8 cellular contexts compared by ENCODE assay signal in genomic region chr12:77685112-77685511, GRCh38.
DNase-seq lines count a peak whose midpoint lies in the region; ATAC-seq and TF ChIP-seq lines count a peak whose summit lies in the region.

No MANE protein-coding gene starts in this region.

- H3K4me3 Mint-ChIP-seq in T-helper 2 cell treated with Interferon-gamma antibody and Interleukin-4, amounts not matched to agents 5 μg/mL and 100 μg/mL, for 36 hours, result no peak overlapping the region

- H3K27ac Mint-ChIP-seq in T-helper 2 cell treated with Interferon-gamma antibody and Interleukin-4, amounts not matched to agents 5 μg/mL and 100 μg/mL, for 36 hours, result no peak overlapping the region

- H3K4me1 Mint-ChIP-seq in T-helper 2 cell treated with Interferon-gamma antibody and Interleukin-4, amounts not matched to agents 5 μg/mL and 100 μg/mL, for 36 hours (ENCODE audit: low read depth), result no peaks in the 10 kb centered on the region

- H3K36me3 Mint-ChIP-seq in T-helper 2 cell treated with Interferon-gamma antibody and Interleukin-4, amounts not matched to agents 5 μg/mL and 100 μg/mL, for 36 hours (ENCODE audit: low read depth), result no peaks in the 10 kb centered on the region

- no peaks in the 10 kb centered on the region for H3K27me3 Mint-ChIP-seq in T-helper 2 cell treated with Interferon-gamma antibody and Interleukin-4, amounts not matched to agents 5 μg/mL and 100 μg/mL, for 36 hours (ENCODE audit: low read depth)

- H3K27ac ChIP-seq in C4-2B (no peak overlapping the region), right cardiac atrium (ENCODE audit: low read length) (no peak overlapping the region)

- H3K4me3 ChIP-seq in right cardiac atrium (ENCODE audit: low read length), result peak overlapping the region; percentile 20
- H3K4me3 ChIP-seq in skeletal muscle cell (ENCODE audit: low read depth, low read length), result no peak overlapping the region

- 4% methylated on average over 6 of the region's 6 CpGs for WGBS in right cardiac atrium

- H3K4me1 ChIP-seq in right cardiac atrium (ENCODE audit: control insufficient read depth, insufficient read depth, low read length), result no peaks in the 10 kb centered on the region

- peak; percentile 74 for TF ChIP-seq CTCF in C4-2B (conservative IDR thresholded peaks at IDR 0.05)

- H3K27me3 ChIP-seq in right cardiac atrium (ENCODE audit: control insufficient read depth, insufficient read depth), result no peaks in the 10 kb centered on the region

- H3K9me3 Mint-ChIP-seq in T-helper 2 cell treated with Interferon-gamma antibody and Interleukin-4, amounts not matched to agents 5 μg/mL and 100 μg/mL, for 36 hours, result no peaks in the 10 kb centered on the region

- H3K9me3 ChIP-seq in right cardiac atrium (ENCODE audit: control insufficient read depth, low read length), result no peaks in the 10 kb centered on the region

- intact Hi-C loops in right cardiac atrium (cut with DNase I), result loop anchor here in 3 of 4 donors (5.0 to 10.0 kb wide), 3 partner anchors 530 to 630 kb away; no protein-coding TSS in a partner anchor

- DNase-seq in NCI-H2227 (lab: John Stamatoyannopoulos, UW; ENCODE audit: unreplicated experiment) (peak; percentile 87), amniotic epithelial cell (ENCODE audit: low read depth) (peak; percentile 72), right cardiac atrium (peak; percentile 48 to 75 (median 64)), skeletal muscle cell (ENCODE audit: low read depth) (peak; percentile 54)
- no peak for DNase-seq in T-helper 2 cell treated with Interferon-gamma antibody and Interleukin-4, amounts not matched to agents 5 μg/mL and 100 μg/mL, for 36 hours (ENCODE audit: low spot score)

- peak; percentile 68 for ATAC-seq in GM19025 (IDR thresholded peaks at IDR 0.05; ENCODE audit: low read depth, unreplicated experiment)
- ATAC-seq in HG03432 (IDR thresholded peaks at IDR 0.05; ENCODE audit: unreplicated experiment), result peak; percentile 81
- peak; percentile 80 to 90 for ATAC-seq in right cardiac atrium
